ENCODE assay signal across 9 cellular contexts in the genomic region with DNA sequence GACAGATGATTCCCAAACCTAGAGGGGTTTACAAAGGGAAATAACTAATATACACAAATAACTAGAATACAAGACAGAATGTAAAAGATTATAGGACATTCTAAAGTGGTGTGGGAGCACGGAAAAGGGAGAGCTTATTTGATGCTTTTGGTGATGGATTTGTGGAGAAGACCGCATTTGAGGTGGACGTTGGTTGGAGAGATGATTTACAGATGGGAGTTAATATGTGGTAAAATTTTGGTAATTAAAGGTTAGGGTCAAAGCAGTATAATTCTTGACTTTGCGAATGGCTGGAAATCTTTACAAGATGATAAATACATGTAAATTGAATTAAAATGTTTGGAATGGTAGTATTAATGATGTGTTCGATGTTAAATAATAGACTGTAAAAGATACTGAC. TPM values are rescaled to one million over a fixed set of nuclear protein-coding genes. Genes with fewer than 3 reads are reported as not detected.
DNase-seq lines count a peak whose midpoint lies in the region; ATAC-seq and TF ChIP-seq lines count a peak whose summit lies in the region.
"Had no signal": no experiment of that assay in that cellular context is flagged by ENCODE, and none has a peak within 500 bp of the region (broad histone marks: within the 10 kb centered on the region; RNA-seq: fewer than 3 reads in every experiment).

No MANE protein-coding gene starts in this region.

- H3K27me3 ChIP-seq in BJ (ENCODE audit: control insufficient read depth, insufficient read depth, low read length) (no peaks in the 10 kb centered on the region), IMR-90 (ENCODE audit: control insufficient read depth, insufficient read depth, low read length) (no peaks in the 10 kb centered on the region)

- no peak overlapping the region for H2AFZ ChIP-seq in IMR-90 (replicated peaks; ENCODE audit: low read length, poor library complexity)

- dilution Hi-C loops in IMR-90 (cut with HindIII; ENCODE audit: low sequenced_read_pairs, unreplicated experiment): no loop called here

- H3K27me3 Mint-ChIP-seq in brain: peaks cover 10% of the 10 kb centered on the region

- no peak overlapping the region for H3K27ac ChIP-seq in IMR-90 (ENCODE audit: insufficient read depth, low read length)
- H3K27ac ChIP-seq in mesodermal cell (ENCODE audit: low read depth, low read length, severe bottlenecking): no peak overlapping the region

- H3K23ac ChIP-seq in IMR-90 (ENCODE audit: low read depth, low read length): peak overlapping the region; percentile 99

- H3K4me3 ChIP-seq in BJ (ENCODE audit: low read depth, low read length) (peak overlapping the region; percentile 91), IMR-90 (ENCODE audit: insufficient read depth, low read depth, low read length) (peak overlapping the region; percentile 52), mesodermal cell (ENCODE audit: extremely low read depth, insufficient read depth, low read length, poor library complexity, severe bottlenecking) (peak overlapping the region; percentile 81)

- H3K4me3 Mint-ChIP-seq in brain: peak overlapping the region; percentile 93 to 98 (median 96)

- H3K9me3 Mint-ChIP-seq in brain: peaks cover 0 to 4% (median 0%) of the 10 kb centered on the region in 5 experiments

- no peak overlapping the region for H4K8ac ChIP-seq in IMR-90 (ENCODE audit: low read depth in 2 of 2, low read length in 2 of 2)

- no peaks in the 10 kb centered on the region for H3K4me1 ChIP-seq in IMR-90 (ENCODE audit: control insufficient read depth, insufficient read depth, low read length)
- H3K4me1 ChIP-seq in mesodermal cell (ENCODE audit: control insufficient read depth, insufficient read depth, low read length, poor library complexity, severe bottlenecking): peaks cover 5% of the 10 kb centered on the region

- no peaks in the 10 kb centered on the region for H3K9me3 ChIP-seq in IMR-90 (ENCODE audit: control insufficient read depth, insufficient read depth, low read length)
- H3K9me3 ChIP-seq in mesodermal cell (ENCODE audit: control insufficient read depth, low read length): no peaks in the 10 kb centered on the region
- H3K9me3 ChIP-seq: sigmoid colon had no signal

- no peak for TF ChIP-seq RAD21 in IMR-90 (IDR thresholded peaks at IDR 0.05; ENCODE audit: low read length)

- CTCF ChIA-PET in BJ (lab: Yijun Ruan, JAX) (no interaction called here), IMR-90 (lab: Yijun Ruan, JAX) (interaction anchor here (0.5 kb wide), 1 partner anchor 818 kb away, joined by 3 read pairs; no protein-coding TSS in a partner anchor)

- no peak overlapping the region for H3K56ac ChIP-seq in IMR-90 (ENCODE audit: extremely low read depth, insufficient read depth, low read length)

- H2BK20ac ChIP-seq in IMR-90 (ENCODE audit: low read depth, low read length): no peak overlapping the region

- H3K36me3 ChIP-seq in BJ (ENCODE audit: control insufficient read depth, insufficient read depth, low read length): no peaks in the 10 kb centered on the region
- H3K36me3 ChIP-seq in IMR-90 (ENCODE audit: control insufficient read depth, insufficient read depth, low read length): no peaks in the 10 kb centered on the region
- peaks cover 7% of the 10 kb centered on the region for H3K36me3 ChIP-seq in mesodermal cell (ENCODE audit: control insufficient read depth, insufficient read depth, low read length)
- H3K36me3 ChIP-seq: sigmoid colon had no signal

- TF ChIP-seq POLR2A in IMR-90 (IDR thresholded peaks at IDR 0.05; ENCODE audit: low read depth, low read length): no peak

- H3K9ac ChIP-seq in IMR-90 (ENCODE audit: low read depth, low read length): peak overlapping the region; percentile 56; the same call in 1 of the 2 replicates

- in situ Hi-C loops in IMR-90 (cut with MboI; ENCODE audit: low sequenced_read_pairs): no loop called here
- in situ Hi-C loops in ACHN (cut with HindIII; ENCODE audit: low pct_ligation_motif_present, low pct_unique_long_range_greater_than_20kb, low sequenced_read_pairs): no loop called here

- no peak overlapping the region for H2BK5ac ChIP-seq in IMR-90 (ENCODE audit: low read depth, low read length, poor library complexity, severe bottlenecking)

- no TSS peak for BruUV-seq in IMR-90 (replicated peaks; lab: Mats Ljungman, UMichigan)

- H3K4me2 ChIP-seq in IMR-90 (ENCODE audit: low read depth, low read length): peak overlapping the region; percentile 31

- DNase-seq in BJ (ENCODE audit: low read depth): no peak
- DNase-seq in IMR-90: no peak
- no peak for DNase-seq in NCI-H1105 (lab: John Stamatoyannopoulos, UW)
- no peak for DNase-seq in ACHN
- DNase-seq: sigmoid colon had no signal

- H3K36me3 Mint-ChIP-seq in brain: no peaks in the 10 kb centered on the region

- H3K9me1 ChIP-seq in IMR-90 (ENCODE audit: insufficient read depth, low read length): no peaks in the 10 kb centered on the region

- H3K27ac Mint-ChIP-seq in brain: peak overlapping the region in 4 of 5 experiments; percentile 0 to 99 (median 50)

- H4K20me1 ChIP-seq in IMR-90 (ENCODE audit: insufficient read depth, low read length): no peaks in the 10 kb centered on the region

- H2BK15ac ChIP-seq in IMR-90 (ENCODE audit: low read depth, low read length): no peak overlapping the region

- no peak overlapping the region for H4K91ac ChIP-seq in IMR-90 (ENCODE audit: insufficient read depth, low read depth, low read length)

- peaks cover 7 to 32% of the 10 kb centered on the region in 2 experiments; a peak in 3 of 4 replicates for H3K79me1 ChIP-seq in IMR-90 (ENCODE audit: low read depth in 1 of 2, low read length in 2 of 2)

- no peak overlapping the region for H2AK5ac ChIP-seq in IMR-90 (ENCODE audit: low read depth, low read length)

- H2BK120ac ChIP-seq in IMR-90 (ENCODE audit: low read depth, low read length): no peak overlapping the region

- no peak overlapping the region for H4K5ac ChIP-seq in IMR-90 (ENCODE audit: low read depth, low read length)

- H3K14ac ChIP-seq in IMR-90 (replicated peaks; ENCODE audit: low read depth, low read length): peak overlapping the region; percentile 65; the same call in 1 of the 2 replicates

- POLR2A ChIA-PET in BJ (lab: Charles Lee) (no interaction called here), IMR-90 (lab: Charles Lee; ENCODE audit: unreplicated experiment) (no interaction called here)

- intact Hi-C loops in IMR-90 (cut with micrococcal nuclease): loop anchor here (2.0 kb wide), 1 partner anchor 100 kb away; a partner anchor contains a TSS

- ATAC-seq in IMR-90 (ENCODE audit: low read depth) (no peak), HG03025 (IDR thresholded peaks at IDR 0.05; ENCODE audit: low FRiP score, unreplicated experiment) (no peak), GM19467 (IDR thresholded peaks at IDR 0.05; ENCODE audit: unreplicated experiment) (no peak)

- TF ChIP-seq CTCF in BJ (IDR thresholded peaks at IDR 0.05; ENCODE audit: insufficient read depth, low read depth, low read length) (no peak), IMR-90 (conservative IDR thresholded peaks at IDR 0.05; ENCODE audit: low read depth, low read length) (no peak), brain (conservative IDR thresholded peaks at IDR 0.05) (no peak)

- no peak overlapping the region for H3K4ac ChIP-seq in IMR-90 (ENCODE audit: low read depth, low read length)

- no peak overlapping the region for H3K18ac ChIP-seq in IMR-90 (ENCODE audit: low read depth, low read length)

- 0 to 100% methylated on average over 2 to 3 of the region's 5 CpGs for WGBS in IMR-90 (ENCODE audit: extremely low coverage in 2 of 2, insufficient read length in 1 of 2), 2 experiments
- 31 to 38% methylated on average over 4 to 5 of the region's 5 CpGs for WGBS in mesodermal cell (ENCODE audit: insufficient coverage in 2 of 2), 2 experiments

- H2AK9ac ChIP-seq in IMR-90 (replicated peaks; ENCODE audit: low read depth, low read length, poor library complexity): no peak overlapping the region

- peaks cover 32% of the 10 kb centered on the region for H3K4me1 Mint-ChIP-seq in brain

TF ChIP-seq in IMR-90, 13 proteins besides CTCF, POLR2A, EP300 and RAD21 (continues in another document):
- no peak for TF ChIP-seq RFX5 (IDR thresholded peaks at IDR 0.05; ENCODE audit: low read depth, low read length)
- TF ChIP-seq, protein P1, sequence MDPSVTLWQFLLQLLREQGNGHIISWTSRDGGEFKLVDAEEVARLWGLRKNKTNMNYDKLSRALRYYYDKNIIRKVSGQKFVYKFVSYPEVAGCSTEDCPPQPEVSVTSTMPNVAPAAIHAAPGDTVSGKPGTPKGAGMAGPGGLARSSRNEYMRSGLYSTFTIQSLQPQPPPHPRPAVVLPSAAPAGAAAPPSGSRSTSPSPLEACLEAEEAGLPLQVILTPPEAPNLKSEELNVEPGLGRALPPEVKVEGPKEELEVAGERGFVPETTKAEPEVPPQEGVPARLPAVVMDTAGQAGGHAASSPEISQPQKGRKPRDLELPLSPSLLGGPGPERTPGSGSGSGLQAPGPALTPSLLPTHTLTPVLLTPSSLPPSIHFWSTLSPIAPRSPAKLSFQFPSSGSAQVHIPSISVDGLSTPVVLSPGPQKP (IDR thresholded peaks at IDR 0.05; ENCODE audit: borderline replicate concordance, low read depth, low read length): no peak

RNA-seq across cellular contexts. Expression of a gene that starts 1.2 kb away (rescaled TPM):
- polyA plus RNA-seq in BJ (2011; rRNA removed) (3.9 and 8.5 TPM in 2 replicates), IMR-90 (2012; rRNA removed) (2.2 and 3.1 TPM in 2 replicates), brain (ENCODE audit: insufficient read depth, low read depth, low replicate concordance) (4.8 TPM)
- polyA minus RNA-seq in BJ (2011; rRNA and poly(A)+ RNA removed): 5.3 and 6.9 TPM in 2 replicates
- 25.1 and 32.5 TPM in 2 replicates for total RNA-seq in IMR-90 (2012; rRNA removed)
- 0.26 and 0.31 TPM in 2 replicates for polyA plus RNA-seq in IMR-90 (2012; cell fraction: cytosol; rRNA removed)
- polyA plus RNA-seq in IMR-90 (2012; cell fraction: nucleus; rRNA removed; ENCODE audit: low replicate concordance): 0.39 and 3.3 TPM in 2 replicates
- polyA plus RNA-seq in mesodermal cell (2013, experiment 1 of 2): 22.6 TPM
- polyA plus RNA-seq in mesodermal cell (2013, experiment 2 of 2): 31.4 TPM

RNA-seq across cellular contexts. Expression of a gene that starts 26.1 kb away (rescaled TPM):
- polyA plus RNA-seq in BJ (2011; rRNA removed) (7.5 and 9.3 TPM in 2 replicates), IMR-90 (2012; rRNA removed) (7.2 and 7.4 TPM in 2 replicates), brain (ENCODE audit: insufficient read depth, low read depth, low replicate concordance) (7.8 TPM)
- polyA minus RNA-seq in BJ (2011; rRNA and poly(A)+ RNA removed): 8.6 and 12.1 TPM in 2 replicates
- total RNA-seq in IMR-90 (2012; rRNA removed): 11.9 and 13.4 TPM in 2 replicates
- 8.1 and 8.6 TPM in 2 replicates for polyA plus RNA-seq in IMR-90 (2012; cell fraction: cytosol; rRNA removed)
- polyA plus RNA-seq in IMR-90 (2012; cell fraction: nucleus; rRNA removed; ENCODE audit: low replicate concordance): 3.1 and 4.9 TPM in 2 replicates
- 8.8 TPM for polyA plus RNA-seq in mesodermal cell (2013, experiment 1 of 2)
- polyA plus RNA-seq in mesodermal cell (2013, experiment 2 of 2): 9.0 TPM

RNA-seq across cellular contexts. Expression of a gene that starts 30.4 kb away (rescaled TPM):
- polyA plus RNA-seq in BJ (2011; rRNA removed): 14.1 and 14.8 TPM in 2 replicates
- polyA minus RNA-seq in BJ (2011; rRNA and poly(A)+ RNA removed): 2.6 and 3.5 TPM in 2 replicates
- 13.3 and 15.1 TPM in 2 replicates for total RNA-seq in IMR-90 (2012; rRNA removed)
- 10.8 and 14.8 TPM in 2 replicates for polyA plus RNA-seq in IMR-90 (2012; rRNA removed)
- 2.9 and 5.8 TPM in 2 replicates for polyA plus RNA-seq in IMR-90 (2012; cell fraction: cytosol; rRNA removed)
- polyA plus RNA-seq in IMR-90 (2012; cell fraction: nucleus; rRNA removed; ENCODE audit: low replicate concordance): 5.2 and 5.3 TPM in 2 replicates
- 26.6 TPM for polyA plus RNA-seq in brain (ENCODE audit: insufficient read depth, low read depth, low replicate concordance)
- polyA plus RNA-seq in mesodermal cell (2013, experiment 1 of 2): 18.5 TPM
- polyA plus RNA-seq in mesodermal cell (2013, experiment 2 of 2): 23.1 TPM
